Comparison of ENCODE assay signal across 11 cellular contexts in genomic region chr18:58896268-58896667, GRCh38. TPM values are rescaled to one million over a fixed set of nuclear protein-coding genes. Genes with fewer than 3 reads are reported as not detected.
DNase-seq lines count a peak whose midpoint lies in the region; ATAC-seq and TF ChIP-seq lines count a peak whose summit lies in the region.
"Had no signal": no experiment of that assay in that cellular context is flagged by ENCODE, and none has a peak within 500 bp of the region (broad histone marks: within the 10 kb centered on the region; RNA-seq: fewer than 3 reads in every experiment).

No MANE protein-coding gene starts in this region.

- H3K4me3 ChIP-seq in HAP-1 = no peak overlapping the region

- TF ChIP-seq CTCF in GM13977 (IDR thresholded peaks at IDR 0.05; ENCODE audit: extremely low read depth, insufficient read depth, missing control alignments) (no peak), mesothelial cell of epicardium (IDR thresholded peaks at IDR 0.05; ENCODE audit: unreplicated experiment) (no peak)

- ATAC-seq in GM21526 (IDR thresholded peaks at IDR 0.05; ENCODE audit: low FRiP score, unreplicated experiment) = peak; percentile 76
- peak; percentile 85 for ATAC-seq in HG03565 (IDR thresholded peaks at IDR 0.05; ENCODE audit: unreplicated experiment)
- no peak for ATAC-seq in HG03139 (IDR thresholded peaks at IDR 0.05; ENCODE audit: unreplicated experiment)

- no peaks in the 10 kb centered on the region for H3K9me3 Mint-ChIP-seq in mesothelial cell of epicardium
- H3K9me3 Mint-ChIP-seq: dendritic cell treated with granulocyte-macrophage colony-stimulating factor and Interleukin-4, amounts not matched to agents 40 ng/mL and 50 ng/mL, for 4 days had no signal

- DNase-seq in GM13977 (ENCODE audit: low spot score) (peak; percentile 52), mesothelial cell of epicardium (ENCODE audit: low spot score in 2 of 2, unreplicated experiment in 2 of 2) (no peak), HAP-1 (ENCODE audit: low spot score in 2 of 2) (no peak), HuH-7 (ENCODE audit: low spot score) (no peak)
- no peak for DNase-seq in stimulated activated CD4-positive, alpha-beta T cell treated with anti-CD3 and anti-CD28 coated beads, Interleukin-12 subunit alpha, Interleukin-12 subunit beta, amount 100 ng/mL, for 4 hours
- DNase-seq: activated CD4-positive, CD25-positive, alpha-beta regulatory T cell treated with anti-CD3 and anti-CD28 coated beads, Interleukin-2, amount 50 U/mL, for 72 hours; GDM1 had no signal

- peaks cover 25% of the 10 kb centered on the region for H3K36me3 Mint-ChIP-seq in mesothelial cell of epicardium

- H3K27me3 ChIP-seq in HAP-1 (ENCODE audit: low read depth) = peaks cover 3% of the 10 kb centered on the region; the same call in 1 of the 2 replicates

- peak overlapping the region; percentile 84 for H3K27ac Mint-ChIP-seq in mesothelial cell of epicardium
- H3K27ac Mint-ChIP-seq: dendritic cell treated with granulocyte-macrophage colony-stimulating factor and Interleukin-4, amounts not matched to agents 40 ng/mL and 50 ng/mL, for 4 days had no signal

- H3K4me3 Mint-ChIP-seq in mesothelial cell of epicardium = no peak overlapping the region
- H3K4me3 Mint-ChIP-seq: dendritic cell treated with granulocyte-macrophage colony-stimulating factor and Interleukin-4, amounts not matched to agents 40 ng/mL and 50 ng/mL, for 4 days had no signal

- no peaks in the 10 kb centered on the region for H3K9me3 ChIP-seq in HAP-1

- H3K4me1 Mint-ChIP-seq in mesothelial cell of epicardium = peaks cover 50% of the 10 kb centered on the region

- in situ Hi-C loops in GM13977 (cut with MboI; ENCODE audit: low pct_unique_long_range_greater_than_20kb, low sequenced_read_pairs, unreplicated experiment) (no loop called here), HAP-1 (cut with MboI; ENCODE audit: low sequenced_read_pairs) (no loop called here)

- H3K4me1 ChIP-seq in HAP-1 = peaks cover 28% of the 10 kb centered on the region

- H3K27me3 Mint-ChIP-seq in mesothelial cell of epicardium (ENCODE audit: low read depth) = no peaks in the 10 kb centered on the region
- H3K27me3 Mint-ChIP-seq: dendritic cell treated with granulocyte-macrophage colony-stimulating factor and Interleukin-4, amounts not matched to agents 40 ng/mL and 50 ng/mL, for 4 days had no signal

- no peaks in the 10 kb centered on the region for H3K36me3 ChIP-seq in HAP-1 (replicated peaks)

RNA-seq across cellular contexts. Expression of gene ZNF532, which starts 31.6 kb away (rescaled TPM):
- total RNA-seq in mesothelial cell of epicardium = 178 to 188 TPM (median 182 TPM) in 3 replicates
